8 cellular contexts compared by ENCODE assay signal in the genomic region with DNA sequence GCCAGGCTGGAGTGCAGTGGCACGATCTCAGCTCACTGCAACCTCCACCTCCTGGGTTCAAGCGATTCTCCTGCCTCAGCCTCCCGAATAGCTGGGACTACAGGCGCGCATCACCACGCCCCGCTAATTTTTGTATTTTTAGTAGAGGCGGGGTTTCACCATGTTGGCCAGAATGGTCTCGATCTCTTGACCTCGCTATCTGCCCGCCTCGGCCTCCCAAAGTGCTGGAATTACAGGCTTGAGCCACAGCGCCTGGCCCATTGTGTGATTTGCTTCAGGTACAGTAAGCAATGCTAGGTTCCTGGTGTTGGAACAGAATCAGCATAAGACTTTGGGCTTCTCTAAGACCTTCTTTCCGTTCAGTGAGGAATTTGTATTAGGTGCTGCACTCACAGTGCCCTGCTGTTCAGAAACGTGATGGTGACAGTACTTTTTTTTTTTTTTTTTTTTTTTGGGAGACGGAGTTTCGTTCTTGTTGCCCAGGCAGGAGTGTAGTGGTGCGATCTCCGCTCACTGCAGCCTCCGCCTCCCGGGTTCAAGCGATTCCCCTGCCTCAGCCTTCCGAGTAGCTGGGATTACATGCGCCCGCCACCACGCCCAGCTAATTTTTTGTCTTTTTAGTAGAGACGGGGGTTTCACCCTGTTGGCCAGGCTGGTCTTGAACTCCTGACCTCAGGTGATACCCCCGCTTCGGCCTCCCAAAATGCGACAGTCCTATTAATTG. TPM values are rescaled to one million over a fixed set of nuclear protein-coding genes. Genes with fewer than 3 reads are reported as not detected.
DNase-seq lines count a peak whose midpoint lies in the region; ATAC-seq and TF ChIP-seq lines count a peak whose summit lies in the region.
"Not testable (repeated sequence)": the region's sequence is repeated elsewhere in the genome, so short reads cannot be mapped to it uniquely, and the experiment has no call there.

No MANE protein-coding gene starts in this region.

- H2BK120ac ChIP-seq in H9 (ENCODE audit: low read depth, low read length, poor library complexity, severe bottlenecking): not testable (repeated sequence)

- H3K36me3 Mint-ChIP-seq in H9 (ENCODE audit: insufficient read depth in 1 of 3, low read depth in 3 of 3): peaks cover 20 to 29% (median 24%) of the 10 kb centered on the region in 3 experiments
- peaks cover 29% of the 10 kb centered on the region for H3K36me3 Mint-ChIP-seq in activated CD4-positive, alpha-beta T cell treated with anti-CD3 and anti-CD28 coated beads, Interleukin-2, amount 10 ng/mL, durations not matched to agents 7 days and 5 days (ENCODE audit: low read depth)
- peaks cover 11% of the 10 kb centered on the region for H3K36me3 Mint-ChIP-seq in central memory CD8-positive, alpha-beta T cell (ENCODE audit: insufficient read depth)
- H3K36me3 Mint-ChIP-seq in natural killer cell: not testable (repeated sequence)

- POLR2A ChIA-PET in activated CD4-positive, alpha-beta T cell treated with anti-CD3 and anti-CD28 coated beads, Interleukin-2, amount 10 ng/mL, durations not matched to agents 7 days and 5 days (lab: Charles Lee): interaction anchor here (1.9 kb wide), 1 partner anchor 11 kb away, joined by 12 read pairs; a partner anchor contains a TSS

- not testable (repeated sequence) for H3K27me3 Mint-ChIP-seq in H9 (ENCODE audit: low read depth); activated CD4-positive, alpha-beta T cell treated with anti-CD3 and anti-CD28 coated beads, Interleukin-2, amount 10 ng/mL, durations not matched to agents 7 days and 5 days; central memory CD8-positive, alpha-beta T cell; natural killer cell (ENCODE audit: low read depth in 2 of 2)

- not testable (repeated sequence) for DNase-seq in H9; activated CD4-positive, alpha-beta T cell treated with anti-CD3 and anti-CD28 coated beads, Interleukin-2, amount 10 ng/mL, durations not matched to agents 7 days and 5 days; central memory CD8-positive, alpha-beta T cell (ENCODE audit: low spot score in 2 of 2); right atrium auricular region (ENCODE audit: low spot score); natural killer cell
- DNase-seq in NCI-H146 treated with DMSO at 0.1 percent for 48 hours (lab: John Stamatoyannopoulos, UW; ENCODE audit: unreplicated experiment): peak; percentile 51

- not testable (repeated sequence) for H4K8ac ChIP-seq in H9 (replicated peaks; ENCODE audit: insufficient read length, low read depth, low read length)

- H3K23ac ChIP-seq in H9 (ENCODE audit: insufficient read length, low read depth, low read length): not testable (repeated sequence)

- not testable (repeated sequence) for H4K5ac ChIP-seq in H9 (ENCODE audit: insufficient read length, low read depth, low read length)

- not testable (repeated sequence) for H2BK20ac ChIP-seq in H9 (ENCODE audit: low read depth, low read length, poor library complexity, severe bottlenecking)

- H3K14ac ChIP-seq in H9 (ENCODE audit: insufficient read depth, low read length): peak overlapping the region; percentile 35; the same call in 1 of the 2 replicates

- H2BK5ac ChIP-seq in H9 (ENCODE audit: insufficient read length, low read length): not testable (repeated sequence)

- H3K4ac ChIP-seq in H9 (ENCODE audit: low read depth, low read length): not testable (repeated sequence)

- H3K27me3 ChIP-seq in H9 (ENCODE audit: insufficient read depth, low read length); right atrium auricular region; stomach smooth muscle (ENCODE audit: control insufficient read depth in 1 of 2, insufficient read depth in 2 of 2, low read length in 2 of 2): not testable (repeated sequence)

- TF ChIP-seq CTCF in C4-2B (conservative IDR thresholded peaks at IDR 0.05); H9 (conservative IDR thresholded peaks at IDR 0.05); right atrium auricular region (IDR thresholded peaks at IDR 0.05); natural killer cell (IDR thresholded peaks at IDR 0.05): not testable (repeated sequence)

- H4K91ac ChIP-seq in H9 (ENCODE audit: insufficient read length, low read depth, low read length): not testable (repeated sequence)

- peak overlapping the region; percentile 85 for H3K27ac ChIP-seq in C4-2B
- not testable (repeated sequence) for H3K27ac ChIP-seq in H9 (ENCODE audit: insufficient read length, low read depth, low read length)
- H3K27ac ChIP-seq in right atrium auricular region: peak overlapping the region; percentile 81 to 84
- H3K27ac ChIP-seq in stomach smooth muscle (ENCODE audit: low read length): peak overlapping the region; percentile 67

- not testable (repeated sequence) for H3K23me2 ChIP-seq in H9 (ENCODE audit: insufficient read length, low read depth, low read length, poor library complexity, severe bottlenecking)

- H3K36me3 ChIP-seq in right atrium auricular region; stomach smooth muscle (ENCODE audit: control insufficient read depth in 2 of 2, insufficient read depth in 2 of 2, low read length in 2 of 2): not testable (repeated sequence)

- not testable (repeated sequence) for H3K56ac ChIP-seq in H9 (ENCODE audit: insufficient read length, low read depth, low read length)

- not testable (repeated sequence) for H3K4me2 ChIP-seq in H9 (ENCODE audit: insufficient read depth, insufficient read length, low read length)

- peak overlapping the region; percentile 63 for H3K18ac ChIP-seq in H9 (ENCODE audit: insufficient read length, low read depth, low read length)

- not testable (repeated sequence) for H4K20me1 ChIP-seq in H9 (ENCODE audit: control insufficient read depth, insufficient read depth, insufficient read length)

- H2BK12ac ChIP-seq in H9 (ENCODE audit: insufficient read length, low read depth, low read length): not testable (repeated sequence)

- peaks cover 16 to 25% of the 10 kb centered on the region in 2 experiments for H3K4me1 Mint-ChIP-seq in H9
- H3K4me1 Mint-ChIP-seq in activated CD4-positive, alpha-beta T cell treated with anti-CD3 and anti-CD28 coated beads, Interleukin-2, amount 10 ng/mL, durations not matched to agents 7 days and 5 days: peaks cover 29% of the 10 kb centered on the region
- H3K4me1 Mint-ChIP-seq in central memory CD8-positive, alpha-beta T cell: peaks cover 25% of the 10 kb centered on the region
- peaks cover 18 to 25% of the 10 kb centered on the region in 2 donors for H3K4me1 Mint-ChIP-seq in natural killer cell

- not testable (repeated sequence) for H2AK5ac ChIP-seq in H9 (ENCODE audit: insufficient read length, low read length)

- not testable (repeated sequence) for H3K9me3 ChIP-seq in H9 (ENCODE audit: control insufficient read depth, low read depth, low read length); right atrium auricular region; stomach smooth muscle (ENCODE audit: control insufficient read depth in 2 of 2, low read length in 2 of 2)

- peaks cover 37% of the 10 kb centered on the region; the same call in 1 of the 2 replicates for H3K79me2 ChIP-seq in H9 (ENCODE audit: insufficient read depth, low read length)

- not testable (repeated sequence) for H3K9me3 Mint-ChIP-seq in H9; activated CD4-positive, alpha-beta T cell treated with anti-CD3 and anti-CD28 coated beads, Interleukin-2, amount 10 ng/mL, durations not matched to agents 7 days and 5 days; central memory CD8-positive, alpha-beta T cell; natural killer cell

- H3K79me1 ChIP-seq in H9 (ENCODE audit: insufficient read depth, low read depth, low read length, poor library complexity, severe bottlenecking): not testable (repeated sequence)

- not testable (repeated sequence) for ATAC-seq in central memory CD8-positive, alpha-beta T cell (replicated peaks; ENCODE audit: extremely low read depth, poor library complexity, severe bottlenecking); natural killer cell

- H3K4me3 Mint-ChIP-seq in H9 (peak overlapping the region; percentile 93 to 98), natural killer cell (peak overlapping the region; percentile 99)
- peak overlapping the region; percentile 98 for H3K4me3 Mint-ChIP-seq in activated CD4-positive, alpha-beta T cell treated with anti-CD3 and anti-CD28 coated beads, Interleukin-2, amount 10 ng/mL, durations not matched to agents 7 days and 5 days
- H3K4me3 Mint-ChIP-seq in central memory CD8-positive, alpha-beta T cell: peak overlapping the region; percentile 94

- H2AFZ ChIP-seq in H9 (ENCODE audit: low read length): not testable (repeated sequence)

- intact Hi-C loops in natural killer cell (cut with micrococcal nuclease): loop anchor here (1.0 kb wide), 2 partner anchors 11 to 93 kb away; a partner anchor contains a TSS

- CTCF ChIA-PET in activated CD4-positive, alpha-beta T cell treated with anti-CD3 and anti-CD28 coated beads, Interleukin-2, amount 10 ng/mL, durations not matched to agents 7 days and 5 days (lab: Charles Lee): interaction anchor here (0.6 to 7.4 kb wide), 7 partner anchors 10 to 69 kb away, joined by 3 to 139 read pairs (median 6); a partner anchor contains a TSS

- H3K9ac ChIP-seq in H9 (ENCODE audit: extremely low read depth, insufficient read length, low read length): not testable (repeated sequence)
- peak overlapping the region; percentile 47 to 85 for H3K9ac ChIP-seq in stomach smooth muscle (ENCODE audit: low read length in 2 of 2)

- not testable (repeated sequence) for H2BK15ac ChIP-seq in H9 (ENCODE audit: low read depth, low read length)

- H3K4me1 ChIP-seq in H9 (ENCODE audit: insufficient read depth, low read length): not testable (repeated sequence)
- H3K4me1 ChIP-seq in right atrium auricular region: peaks cover 0 to 11% of the 10 kb centered on the region in 2 donors
- peaks cover 10% of the 10 kb centered on the region for H3K4me1 ChIP-seq in stomach smooth muscle (ENCODE audit: control insufficient read depth, insufficient read depth, low read length)

- H3K27ac Mint-ChIP-seq in H9: peak overlapping the region; percentile 99
- H3K27ac Mint-ChIP-seq in activated CD4-positive, alpha-beta T cell treated with anti-CD3 and anti-CD28 coated beads, Interleukin-2, amount 10 ng/mL, durations not matched to agents 7 days and 5 days: peak overlapping the region; percentile 100
- H3K27ac Mint-ChIP-seq in central memory CD8-positive, alpha-beta T cell (ENCODE audit: low read depth): peak overlapping the region; percentile 96
- H3K27ac Mint-ChIP-seq in natural killer cell: peak overlapping the region; percentile 96 to 98

- no CpG with 5 or more reads among the region's 30 CpGs for WGBS in H9 (ENCODE audit: extremely low coverage, insufficient read length, low lambda C conversion rate)

- H3K4me3 ChIP-seq in right atrium auricular region (peak overlapping the region; percentile 74 to 77), stomach smooth muscle (ENCODE audit: low read length in 2 of 2) (peak overlapping the region; percentile 81 to 88)

- not testable (repeated sequence) for H3T11ph ChIP-seq in H9 (ENCODE audit: low read length)

RNA-seq across cellular contexts. Expression of a gene that starts 0.6 kb away (rescaled TPM):
- total RNA-seq in H9 (2021): 174 and 178 TPM in 2 replicates
- total RNA-seq in activated CD4-positive, alpha-beta T cell treated with anti-CD3 and anti-CD28 coated beads, Interleukin-2, amount 10 ng/mL, durations not matched to agents 7 days and 5 days: 100 to 1,000 TPM in 1 of 2 experiments, 10 to 100 TPM in 1; 69.7 to 101 TPM
- 1 to 10 TPM; 3.2 to 4.4 TPM for total RNA-seq in right atrium auricular region
- 10 to 100 TPM; 28.0 to 33.8 (median 31.6) TPM for total RNA-seq in natural killer cell

RNA-seq across cellular contexts. Expression of a gene that starts 11.1 kb away (rescaled TPM):
- total RNA-seq in H9 (2021) (36.4 and 36.7 TPM in 2 replicates), right atrium auricular region (10 to 100 TPM in 1 of 2 donors, 1 to 10 TPM in 1; 8.8 to 13.6 TPM), natural killer cell (10 to 100 TPM; 40.5 to 43.4 (median 42.8) TPM)
- total RNA-seq in activated CD4-positive, alpha-beta T cell treated with anti-CD3 and anti-CD28 coated beads, Interleukin-2, amount 10 ng/mL, durations not matched to agents 7 days and 5 days: 10 to 100 TPM; 19.3 to 23.3 TPM

Comparison
In these comparisons a context has a peak if more than half of its experiments do, and no peak if none do; other contexts are left out.
1. RNA of a gene that starts 0.6 kb away (total RNA-seq): 174 to 178 TPM in H9, 69.7 to 101 TPM in activated CD4-positive, alpha-beta T cell treated with anti-CD3 and anti-CD28 coated beads, Interleukin-2, amount 10 ng/mL, durations not matched to agents 7 days and 5 days and 28.0 to 33.8 TPM in natural killer cell; 3.2 to 4.4 TPM in right atrium auricular region; every median in the first group is over 4 times any median in the second.
2. Peak in every context shown above with its lines, with median percentiles within 50 percentile points of each other: H3K27ac Mint-ChIP-seq and H3K4me3 Mint-ChIP-seq.